ENCODE assay signal across 21 cellular contexts in genomic region chr22:37325024-37325395, GRCh38. TPM values are rescaled to one million over a fixed set of nuclear protein-coding genes. Genes with fewer than 3 reads are reported as not detected.
DNase-seq lines count a peak whose midpoint lies in the region; ATAC-seq, FAIRE-seq and TF ChIP-seq lines count a peak whose summit lies in the region.
"Had no signal": no experiment of that assay in that cellular context is flagged by ENCODE, and none has a peak within 500 bp of the region (broad histone marks: within the 10 kb centered on the region; RNA-seq: fewer than 3 reads in every experiment).

No MANE protein-coding gene starts in this region.

- DNase-seq in right lobe of liver = peak in 1 of 3 donors; percentile 41
- DNase-seq in HepG2 (ENCODE audit: low spot score) = no peak
- DNase-seq in colonic mucosa = no peak
- DNase-seq in keratinocyte (ENCODE audit: low read depth, low spot score) = no peak
- peak; percentile 60 for DNase-seq in upper lobe of right lung
- DNase-seq in SIG-M5 (lab: John Stamatoyannopoulos, UW) = no peak
- DNase-seq in CD8-positive, alpha-beta memory T cell = no peak
- DNase-seq: activated CD4-positive, alpha-beta T cell treated with anti-CD3 and anti-CD28 coated beads for 1 hour; activated effector memory CD4-positive, alpha-beta T cell treated with Interleukin-2 at 50 U/mL for 16 hours; adrenal gland; CD8-positive, alpha-beta T cell; DMS53; Kasumi-1; left cardiac atrium; NCI-H1092; NCI-H2081; T1000 had no signal

- peak overlapping the region; percentile 67 to 79 (median 69) for H3K27ac ChIP-seq in right lobe of liver
- H3K27ac ChIP-seq in HepG2 (ENCODE audit: extremely low read length, insufficient read depth, low read length) = no peak overlapping the region
- no peak overlapping the region for H3K27ac ChIP-seq in colonic mucosa
- H3K27ac ChIP-seq in keratinocyte (ENCODE audit: control insufficient read depth, insufficient read depth, low read length) = no peak overlapping the region
- no peak overlapping the region for H3K27ac ChIP-seq in upper lobe of right lung
- H3K27ac ChIP-seq in CD8-positive, alpha-beta memory T cell (ENCODE audit: low read depth, low read length) = no peak overlapping the region
- H3K27ac ChIP-seq: adrenal gland had no signal

- TF ChIP-seq CTCF in right lobe of liver (IDR thresholded peaks at IDR 0.05) = no peak
- no peak for TF ChIP-seq CTCF in HepG2 (CRISPR knock-in tag; IDR thresholded peaks at IDR 0.05)
- no peak for TF ChIP-seq CTCF in colonic mucosa (IDR thresholded peaks at IDR 0.05)
- no peak for TF ChIP-seq CTCF in keratinocyte (optimal IDR thresholded peaks at IDR 0.05 in 1 of 3, IDR thresholded peaks at IDR 0.05 in 1 of 3, conservative IDR thresholded peaks at IDR 0.05 in 1 of 3; ENCODE audit: extremely low read depth in 1 of 3, insufficient read depth in 2 of 3, low read length in 3 of 3)
- TF ChIP-seq CTCF in upper lobe of right lung (IDR thresholded peaks at IDR 0.05) = no peak

- H3K27me3 Mint-ChIP-seq in CD8-positive, alpha-beta memory T cell = peaks cover 31 to 46% of the 10 kb centered on the region in 2 donors

- H2AFZ ChIP-seq in HepG2 (ENCODE audit: low read length) (no peak overlapping the region), keratinocyte (ENCODE audit: control insufficient read depth, low read length) (peak overlapping the region; percentile 19)

- H3K27me3 ChIP-seq in right lobe of liver = no peaks in the 10 kb centered on the region
- H3K27me3 ChIP-seq in HepG2 (ENCODE audit: control insufficient read depth in 1 of 2, insufficient read depth in 2 of 2, low read length in 2 of 2) = peaks cover 1 to 2% of the 10 kb centered on the region in 2 experiments; a peak in 2 of 5 replicates
- H3K27me3 ChIP-seq in colonic mucosa = peaks cover 19% of the 10 kb centered on the region
- H3K27me3 ChIP-seq in keratinocyte (ENCODE audit: control insufficient read depth, extremely low read depth, insufficient read depth, low read length) = no peaks in the 10 kb centered on the region
- peaks cover 52% of the 10 kb centered on the region for H3K27me3 ChIP-seq in upper lobe of right lung
- H3K27me3 ChIP-seq in CD8-positive, alpha-beta memory T cell (ENCODE audit: insufficient read depth, low read length, poor library complexity, severe bottlenecking) = peaks cover 25% of the 10 kb centered on the region

- TF ChIP-seq POLR2A in right lobe of liver (IDR thresholded peaks at IDR 0.05) (no peak), HepG2 (IDR thresholded peaks at IDR 0.05; ENCODE audit: insufficient read depth in 1 of 2, low read depth in 2 of 2, low read length in 2 of 2) (no peak)

- POLR2A ChIA-PET in HepG2 (lab: Yijun Ruan, JAX) = no interaction called here
- POLR2A ChIA-PET in CD8-positive, alpha-beta memory T cell (lab: Charles Lee) = no interaction called here

- CTCF ChIA-PET in HepG2 (lab: Yijun Ruan, JAX; ENCODE audit: low intra/inter-chr PET ratio, low total read pairs) = no interaction called here
- CTCF ChIA-PET in CD8-positive, alpha-beta memory T cell (lab: Charles Lee) = no interaction called here

- no peaks in the 10 kb centered on the region for H3K9me3 Mint-ChIP-seq in CD8-positive, alpha-beta memory T cell
- H3K9me3 Mint-ChIP-seq: CD8-positive, alpha-beta T cell had no signal

- H3K36me3 Mint-ChIP-seq in CD8-positive, alpha-beta memory T cell = peaks cover 0 to 3% (median 0%) of the 10 kb centered on the region in 3 donors
- H3K36me3 Mint-ChIP-seq: CD8-positive, alpha-beta T cell had no signal

- no peaks in the 10 kb centered on the region for H4K20me1 ChIP-seq in HepG2 (ENCODE audit: insufficient read depth, low read length)
- no peaks in the 10 kb centered on the region for H4K20me1 ChIP-seq in keratinocyte (ENCODE audit: control insufficient read depth, extremely low read depth, insufficient read depth, low read length)

- no peak overlapping the region for H3K4me3 Mint-ChIP-seq in CD8-positive, alpha-beta memory T cell
- H3K4me3 Mint-ChIP-seq: CD8-positive, alpha-beta T cell; nephron progenitor cell had no signal

- FAIRE-seq in HepG2 (lab: Jason Lieb, UNC) (no peak), keratinocyte (lab: Jason Lieb, UNC) (no peak)
- FAIRE-seq: GM12891 had no signal

- peak overlapping the region in 2 of 3 donors; percentile 18 to 37 for H3K4me3 ChIP-seq in right lobe of liver
- H3K4me3 ChIP-seq in HepG2 (replicated peaks in 1 of 3; ENCODE audit: insufficient read depth in 1 of 3, low read depth in 2 of 3, low read length in 3 of 3) = no peak overlapping the region
- peak overlapping the region; percentile 15 for H3K4me3 ChIP-seq in colonic mucosa
- peak overlapping the region in 1 of 3 experiments; percentile 27 for H3K4me3 ChIP-seq in keratinocyte (ENCODE audit: control insufficient read depth in 2 of 3, extremely low read depth in 1 of 3, insufficient read depth in 2 of 3, low read depth in 1 of 3, low read length in 3 of 3)
- H3K4me3 ChIP-seq in upper lobe of right lung = no peak overlapping the region
- no peak overlapping the region for H3K4me3 ChIP-seq in CD8-positive, alpha-beta memory T cell (ENCODE audit: low read length)
- H3K4me3 ChIP-seq: adrenal gland had no signal

- in situ Hi-C loops in HepG2 (cut with HindIII; ENCODE audit: extremely low pct_ligation_motif_present, low pct_unique_long_range_greater_than_20kb) = loop anchor here (10.0 kb wide), 1 partner anchor 260 kb away; the partner anchor contains the start of gene LGALS2

- no peaks in the 10 kb centered on the region for H3K9me1 ChIP-seq in keratinocyte (ENCODE audit: control insufficient read depth, extremely low read depth, insufficient read depth, low read length)

- no peak for TF ChIP-seq EP300 in HepG2 (IDR thresholded peaks at IDR 0.05; ENCODE audit: low read depth in 2 of 2, low read length in 2 of 2)
- no peak for TF ChIP-seq EP300 in HepG2 (CRISPR knock-in tag; IDR thresholded peaks at IDR 0.05; ENCODE audit: borderline replicate concordance)

- dilution Hi-C loops in keratinocyte (cut with MboI; ENCODE audit: extremely low pct_ligation_motif_present, low sequenced_read_pairs) = no loop called here

- no peak for TF ChIP-seq RAD21 in HepG2 (CRISPR knock-in tag; IDR thresholded peaks at IDR 0.05)

- no peak overlapping the region for H3K4me2 ChIP-seq in HepG2 (ENCODE audit: low read depth, low read length)
- H3K4me2 ChIP-seq in keratinocyte (ENCODE audit: control insufficient read depth, extremely low read depth, insufficient read depth, low read depth, low read length) = peak overlapping the region; percentile 48

- peaks cover 0 to 2% (median 0%) of the 10 kb centered on the region in 3 donors for H3K4me1 Mint-ChIP-seq in CD8-positive, alpha-beta memory T cell

- BruUV-seq in HepG2 (replicated peaks; lab: Mats Ljungman, UMichigan) = no TSS peak

- ATAC-seq in right lobe of liver (no peak), HepG2 (no peak), upper lobe of right lung (no peak), HG03025 (IDR thresholded peaks at IDR 0.05; ENCODE audit: low FRiP score, unreplicated experiment) (no peak)
- ATAC-seq: CD8-positive, alpha-beta T cell; left cardiac atrium had no signal

- WGBS in right lobe of liver (ENCODE audit: insufficient coverage, low coverage, low lambda C conversion rate, missing lambda C conversion rate) = 6% methylated on average over 6 of the region's 22 CpGs
- 88% methylated on average over 22 of the region's 22 CpGs for WGBS in HepG2 (ENCODE audit: low lambda C conversion rate)

- H3K27ac Mint-ChIP-seq in CD8-positive, alpha-beta memory T cell = no peak overlapping the region
- H3K27ac Mint-ChIP-seq: CD8-positive, alpha-beta T cell; nephron progenitor cell had no signal

- H3K79me2 ChIP-seq in HepG2 (ENCODE audit: insufficient read depth, low read length) (no peaks in the 10 kb centered on the region), keratinocyte (ENCODE audit: control insufficient read depth, insufficient read depth, low read length) (no peaks in the 10 kb centered on the region)

- intact Hi-C loops in right lobe of liver (cut with DNase I) (no loop called here), HepG2 (cut with micrococcal nuclease; ENCODE audit: unreplicated experiment) (no loop called here), colonic mucosa (cut with DNase I) (no loop called here), upper lobe of right lung (cut with DNase I) (no loop called here)

- H3K36me3 ChIP-seq in right lobe of liver = no peaks in the 10 kb centered on the region
- no peaks in the 10 kb centered on the region for H3K36me3 ChIP-seq in HepG2 (replicated peaks in 1 of 2; ENCODE audit: control insufficient read depth in 1 of 2, insufficient read depth in 2 of 2, low read length in 2 of 2)
- H3K36me3 ChIP-seq in colonic mucosa = no peaks in the 10 kb centered on the region
- H3K36me3 ChIP-seq in keratinocyte (ENCODE audit: control insufficient read depth in 2 of 2, extremely low read depth in 1 of 2, insufficient read depth in 2 of 2, low read length in 2 of 2) = no peaks in the 10 kb centered on the region
- H3K36me3 ChIP-seq in upper lobe of right lung = no peaks in the 10 kb centered on the region
- H3K36me3 ChIP-seq in CD8-positive, alpha-beta memory T cell (ENCODE audit: insufficient read depth, low read length) = no peaks in the 10 kb centered on the region
- H3K36me3 ChIP-seq: adrenal gland had no signal

- H3K9me3 ChIP-seq in right lobe of liver (no peaks in the 10 kb centered on the region), HepG2 (ENCODE audit: low read length) (no peaks in the 10 kb centered on the region), colonic mucosa (no peaks in the 10 kb centered on the region), keratinocyte (ENCODE audit: control insufficient read depth, low read depth, low read length) (no peaks in the 10 kb centered on the region), upper lobe of right lung (no peaks in the 10 kb centered on the region)
- H3K9me3 ChIP-seq in CD8-positive, alpha-beta memory T cell (ENCODE audit: low read length) = no peaks in the 10 kb centered on the region
- H3K9me3 ChIP-seq: adrenal gland had no signal

- no peak overlapping the region for H3K9ac ChIP-seq in HepG2 (ENCODE audit: insufficient read depth, low read depth, low read length)
- no peak overlapping the region for H3K9ac ChIP-seq in colonic mucosa (ENCODE audit: low read depth in 2 of 2, low read length in 2 of 2)
- H3K9ac ChIP-seq in keratinocyte (ENCODE audit: control insufficient read depth, extremely low read depth, insufficient read depth, low read length) = no peak overlapping the region

- peaks cover 0 to 67% (median 26%) of the 10 kb centered on the region in 4 donors for H3K4me1 ChIP-seq in right lobe of liver
- peaks cover 54% of the 10 kb centered on the region for H3K4me1 ChIP-seq in HepG2 (ENCODE audit: insufficient read depth, low read length)
- H3K4me1 ChIP-seq in colonic mucosa = no peaks in the 10 kb centered on the region
- peaks cover 43% of the 10 kb centered on the region for H3K4me1 ChIP-seq in keratinocyte (ENCODE audit: control insufficient read depth, extremely low read depth, insufficient read depth, low read length)
- no peaks in the 10 kb centered on the region for H3K4me1 ChIP-seq in upper lobe of right lung
- no peaks in the 10 kb centered on the region for H3K4me1 ChIP-seq in CD8-positive, alpha-beta memory T cell (ENCODE audit: insufficient read depth, low read length)
- H3K4me1 ChIP-seq: adrenal gland had no signal

RNA-seq across cellular contexts. Expression of gene CYTH4, which starts 42.7 kb away (rescaled TPM):
- total RNA-seq in right lobe of liver (10 to 100 TPM in 1 of 6 experiments, 1 to 10 TPM in 5; 2.9 to 12.8 (median 4.0) TPM), HepG2 (2016; rRNA removed; fragmentation: Illumina TruSeq; extraction: Trizol) (not detected in 2 replicates), colonic mucosa (1 to 10 TPM; 3.0 to 7.4 TPM), upper lobe of right lung (37.9 TPM)
- not detected in 2 replicates for total RNA-seq in HepG2 (2016; cell fraction: cytosol; rRNA removed; fragmentation: Illumina TruSeq; extraction: Trizol; ENCODE audit: low read depth)
- not detected in 2 replicates for total RNA-seq in HepG2 (2016; cell fraction: insoluble cytoplasmic fraction; rRNA removed; fragmentation: Illumina TruSeq; extraction: Trizol)
- total RNA-seq in HepG2 (2016; cell fraction: membrane; rRNA removed; fragmentation: Illumina TruSeq; extraction: Trizol) = not detected in 2 replicates
- not detected in 2 replicates for total RNA-seq in HepG2 (2016; cell fraction: nucleus; rRNA removed; fragmentation: Illumina TruSeq; extraction: Trizol)
- polyA plus RNA-seq in HepG2 (2011; rRNA removed) (not detected in 2 replicates), keratinocyte (0.05 to 0.12 TPM (median 0.06 TPM) in 3 replicates)
- 0.01 and 0.03 TPM in 2 replicates for polyA plus RNA-seq in HepG2 (2011; cell fraction: cytosol; rRNA removed)
- 0.05 and 0.11 TPM in 2 replicates for polyA plus RNA-seq in HepG2 (2011; cell fraction: nucleus; rRNA removed)
- polyA plus RNA-seq in HepG2 (2012) = not detected in 2 replicates
- polyA plus RNA-seq in HepG2 (2016; cell fraction: cytosol; fragmentation: Illumina TruSeq; extraction: Trizol; ENCODE audit: low read depth) = not detected in 2 replicates
- not detected in 2 replicates for polyA plus RNA-seq in HepG2 (2016; cell fraction: insoluble cytoplasmic fraction; fragmentation: Illumina TruSeq; extraction: Trizol; ENCODE audit: low read depth)
- polyA plus RNA-seq in HepG2 (2016; cell fraction: membrane; fragmentation: Illumina TruSeq; extraction: Trizol; ENCODE audit: low read depth) = not detected in 2 replicates
- not detected in 2 replicates for polyA plus RNA-seq in HepG2 (2016; cell fraction: nucleus; fragmentation: Illumina TruSeq; extraction: Trizol; ENCODE audit: insufficient read depth, low read depth)
- not detected in 2 replicates for polyA minus RNA-seq in HepG2 (2011; rRNA and poly(A)+ RNA removed; ENCODE audit: low replicate concordance)
- polyA minus RNA-seq in HepG2 (2011; cell fraction: cytosol; rRNA and poly(A)+ RNA removed) = not detected in 2 replicates
- not detected in 2 replicates for polyA minus RNA-seq in HepG2 (2011; cell fraction: nucleus; rRNA and poly(A)+ RNA removed)
- not detected for polyA plus RNA-seq in keratinocyte (2011; ENCODE audit: low read depth)
- 0.02 TPM in 1 of 2 replicates, not detected in the other for polyA plus RNA-seq in keratinocyte (2011; cell fraction: cytosol; rRNA removed)
- polyA plus RNA-seq in keratinocyte (2011; cell fraction: nucleus; rRNA removed) = 0.09 TPM in 1 of 2 replicates, not detected in the other
- not detected in 2 replicates for polyA plus RNA-seq in keratinocyte (2012; ENCODE audit: low replicate concordance)
- polyA minus RNA-seq in keratinocyte = not detected in 3 replicates
- polyA minus RNA-seq in keratinocyte (2011; cell fraction: cytosol; rRNA and poly(A)+ RNA removed) = not detected
- polyA minus RNA-seq in keratinocyte (2011; cell fraction: nucleus; rRNA and poly(A)+ RNA removed) = not detected in 2 replicates
- total RNA-seq in CD8-positive, alpha-beta memory T cell = 10 to 100 TPM; 23.1 to 24.7 TPM
- polyA plus RNA-seq in CD8-positive, alpha-beta memory T cell = 80.2 TPM
- total RNA-seq: NCI-H460 had no signal

Comparison
In these comparisons a context has a peak if more than half of its experiments do, and no peak if none do; other contexts are left out.
1. H3K27ac ChIP-seq: peak in right lobe of liver (3 of 3); none in HepG2 (single experiment), colonic mucosa (single experiment), keratinocyte (single experiment), upper lobe of right lung (single experiment) and CD8-positive, alpha-beta memory T cell (single experiment).
2. H3K4me3 ChIP-seq: peak in right lobe of liver (2 of 3) and colonic mucosa (single experiment); none in HepG2 (0 of 3), upper lobe of right lung (single experiment) and CD8-positive, alpha-beta memory T cell (single experiment).